Comparison of ENCODE assay signal across 2 cellular contexts in the genomic region with DNA sequence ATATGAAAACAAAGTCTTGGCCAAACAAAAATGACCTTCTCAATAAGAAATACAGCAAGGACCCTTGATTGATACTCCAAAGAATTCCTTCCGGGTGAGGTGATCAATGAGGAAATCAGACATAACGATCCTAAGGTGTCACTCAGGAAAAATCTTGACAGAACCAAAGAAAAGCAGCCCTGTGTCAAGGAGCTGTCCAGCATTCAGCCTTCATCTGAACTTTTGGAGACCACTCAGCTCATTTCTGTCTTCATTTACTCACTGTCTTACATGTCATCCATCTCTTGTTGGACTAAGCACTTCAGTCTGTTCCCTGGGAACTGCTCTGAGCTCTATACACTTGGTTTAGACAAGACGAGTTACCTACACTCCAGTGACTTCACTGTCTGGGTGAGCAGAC.
A peak's percentile ranks its signal among the peaks of the same experiment; 100 is the strongest.
TF ChIP-seq lines count a peak whose summit lies in the region.

No MANE protein-coding gene starts in this region.

TF ChIP-seq in A549, 52 proteins besides CTCF, POLR2A, EP300 and RAD21 (continued from another document):
- TF ChIP-seq REST (IDR thresholded peaks at IDR 0.05) = peak; percentile 67; the same call in 1 of the 2 replicates

TF ChIP-seq in GM23338, 12 proteins besides CTCF, POLR2A, EP300 and RAD21:
- TF ChIP-seq REST (IDR thresholded peaks at IDR 0.05; ENCODE audit: unreplicated experiment) (peak; percentile 70), CREB1 (CRISPR knock-in tag; IDR thresholded peaks at IDR 0.05; ENCODE audit: low read depth) (no peak)
TF ChIP-seq in GM23338: peak in this region for 1.
